16 cellular contexts compared by ENCODE assay signal in genomic region chr5:143593723-143594122, GRCh38.
A peak's percentile ranks its signal among the peaks of the same experiment; 100 is the strongest.
DNase-seq lines count a peak whose midpoint lies in the region; ATAC-seq, FAIRE-seq and TF ChIP-seq lines count a peak whose summit lies in the region.
"Had no signal": no experiment of that assay in that cellular context is flagged by ENCODE, and none has a peak within 500 bp of the region (broad histone marks: within the 10 kb centered on the region; RNA-seq: fewer than 3 reads in every experiment).

No MANE protein-coding gene starts in this region.

- TF ChIP-seq CTCF in DOHH2 (IDR thresholded peaks at IDR 0.05; ENCODE audit: low read depth, low read length, poor library complexity, severe bottlenecking) (no peak), GM12878 (IDR thresholded peaks at IDR 0.05 in 2 of 3, conservative IDR thresholded peaks at IDR 0.05 in 1 of 3; ENCODE audit: control insufficient read depth in 2 of 3, extremely low read depth in 1 of 3, insufficient read depth in 1 of 3, low read depth in 3 of 3, low read length in 3 of 3) (no peak)

- 18% methylated on average over 6 of the region's 6 CpGs for WGBS in GM12878 (ENCODE audit: insufficient coverage, insufficient replicate concordance, low lambda C conversion rate, missing lambda C conversion rate)

- RAD21 ChIA-PET in GM12878 (lab: Charles Lee; ENCODE audit: unreplicated experiment), result interaction anchor here (0.8 to 3.5 kb wide), 11 partner anchors 11 to 590 kb away, joined by 3 to 26 read pairs (median 3); no protein-coding TSS in a partner anchor

- no peaks in the 10 kb centered on the region for H4K20me1 ChIP-seq in DOHH2 (ENCODE audit: control insufficient read depth, insufficient read depth, low read depth, low read length)
- no peaks in the 10 kb centered on the region for H4K20me1 ChIP-seq in GM12878 (ENCODE audit: control insufficient read depth, insufficient read depth)

- intact Hi-C loops in GM12878 (cut with micrococcal nuclease; ENCODE audit: unreplicated experiment), result loop anchor here (10.0 kb wide), 1 partner anchor 189 kb away; the partner anchor contains the start of gene NR3C1

- H3K4me2 ChIP-seq in DOHH2 (ENCODE audit: low read length) (peak overlapping the region; percentile 85), GM12878 (ENCODE audit: control insufficient read depth, insufficient read depth) (peak overlapping the region; percentile 71)

- BruUV-seq in GM12878 (replicated peaks; lab: Mats Ljungman, UMichigan), result no TSS peak

- TF ChIP-seq POLR2A in GM12878 (IDR thresholded peaks at IDR 0.05; ENCODE audit: low read depth, low read length), result no peak

- CTCF ChIA-PET in GM12878 (lab: Yijun Ruan, JAX), result interaction anchor here (0.6 to 2.4 kb wide), 9 partner anchors 10 to 366 kb away, joined by 3 to 8 read pairs (median 4); no protein-coding TSS in a partner anchor

- POLR2A ChIA-PET in GM12878 (lab: Charles Lee), result interaction anchor here (1.1 to 2.8 kb wide), 6 partner anchors 8 to 161 kb away, joined by 3 to 11 read pairs (median 6); no protein-coding TSS in a partner anchor

- peaks cover 27% of the 10 kb centered on the region for H3F3A ChIP-seq in DOHH2 (ENCODE audit: control insufficient read depth, insufficient read depth)

- SMC1A ChIA-PET in GM12878 (lab: Charles Lee; ENCODE audit: uncharacterized antibody, unreplicated experiment), result interaction anchor here (0.9 to 4.4 kb wide), 17 partner anchors 11 to 232 kb away, joined by 3 to 31 read pairs (median 5); no protein-coding TSS in a partner anchor

- in situ Hi-C loops in GM12878 (cut with MboI), result loop anchor here (10.0 kb wide), 1 partner anchor 231 kb away; no protein-coding TSS in a partner anchor

- ATAC-seq in GM18907 (IDR thresholded peaks at IDR 0.05; ENCODE audit: unreplicated experiment) (peak; percentile 31), HG02678 (IDR thresholded peaks at IDR 0.05; ENCODE audit: unreplicated experiment) (peak; percentile 59), GM12878 (peak; percentile 50), GM19397 (IDR thresholded peaks at IDR 0.05; ENCODE audit: unreplicated experiment) (no peak)

- H3K9ac ChIP-seq in GM12878 (ENCODE audit: control insufficient read depth, insufficient read depth, low read length), result no peak overlapping the region; the same call in 1 of the 2 replicates

- DNase-seq in GM12878 (ENCODE audit: low read depth, low spot score), result no peak
- no peak for DNase-seq in activated CD8-positive, alpha-beta memory T cell treated with anti-CD3 and anti-CD28 coated beads, Interleukin-2, amount 50 U/mL, for 48 hours
- DNase-seq in RPMI8226, result no peak
- DNase-seq in NCI-H1417 (lab: John Stamatoyannopoulos, UW), result no peak
- DNase-seq: activated CD4-positive, alpha-beta T cell treated with anti-CD3 and anti-CD28 coated beads for 4 hours; activated naive CD4-positive, alpha-beta T cell treated with anti-CD3 and anti-CD28 coated beads, Interleukin-2, amount 10 ng/mL, durations not matched to agents 7 days and 5 days; BE2C; DMS 273 treated with DMSO at 0.1 percent for 48 hours; NCI-H2171 treated with DMSO at 0.1 percent for 48 hours; retina; substantia nigra had no signal

- H3K27ac ChIP-seq in DOHH2 (ENCODE audit: low read depth, low read length) (peak overlapping the region; percentile 96), GM12878 (ENCODE audit: control insufficient read depth, insufficient read depth) (peak overlapping the region; percentile 55)

- FAIRE-seq in GM12878 (lab: Jason Lieb, UNC), result no peak
- FAIRE-seq: colon had no signal

- no peaks in the 10 kb centered on the region for H3K9me2 ChIP-seq in DOHH2 (replicated peaks; ENCODE audit: control insufficient read depth, low read length)

- H3K27me3 ChIP-seq in DOHH2 (ENCODE audit: control insufficient read depth, low read length) (no peaks in the 10 kb centered on the region), GM12878 (replicated peaks in 1 of 2; ENCODE audit: control insufficient read depth in 2 of 2, insufficient read depth in 2 of 2, low read length in 1 of 2) (no peaks in the 10 kb centered on the region)
- H3K27me3 ChIP-seq: BE2C had no signal

- H3K36me3 ChIP-seq in DOHH2 (ENCODE audit: control insufficient read depth, low read length) (peaks cover 4% of the 10 kb centered on the region; the same call in 1 of the 2 replicates), GM12878 (ENCODE audit: control insufficient read depth in 2 of 2, insufficient read depth in 2 of 2, low read length in 1 of 2) (no peaks in the 10 kb centered on the region)
- H3K36me3 ChIP-seq: BE2C had no signal

- peak overlapping the region; percentile 79 for H2AFZ ChIP-seq in GM12878 (ENCODE audit: control insufficient read depth, low read depth, low read length)

- peaks cover 74% of the 10 kb centered on the region for H3K4me1 ChIP-seq in DOHH2 (ENCODE audit: control insufficient read depth, low read length)
- peaks cover 33% of the 10 kb centered on the region for H3K4me1 ChIP-seq in GM12878 (ENCODE audit: control insufficient read depth, insufficient read depth, low read length)
- H3K4me1 ChIP-seq: BE2C had no signal

- H3K79me2 ChIP-seq in DOHH2 (ENCODE audit: control insufficient read depth, low read length), result 0 out of 2 replicates have a peak, but pooled peaks cover 3% of the 10 kb centered on the region
- no peaks in the 10 kb centered on the region for H3K79me2 ChIP-seq in GM12878 (ENCODE audit: control insufficient read depth, insufficient read depth, low read length)

- H3K9me3 ChIP-seq in DOHH2 (ENCODE audit: control insufficient read depth, insufficient read depth, low read length) (peaks cover 8% of the 10 kb centered on the region), GM12878 (replicated peaks; ENCODE audit: control insufficient read depth, insufficient read depth, low read length) (no peaks in the 10 kb centered on the region; the same call in 1 of the 3 replicates)
- H3K9me3 ChIP-seq: BE2C had no signal

- TF ChIP-seq RAD21 in GM12878 (IDR thresholded peaks at IDR 0.05; ENCODE audit: insufficient read depth, low read depth, low read length), result no peak

- TF ChIP-seq EP300 in GM12878 (IDR thresholded peaks at IDR 0.05; ENCODE audit: borderline replicate concordance in 1 of 2, control insufficient read depth in 1 of 2, low read depth in 2 of 2, low read length in 2 of 2), result no peak

- peak overlapping the region; percentile 68 for H3K4me3 ChIP-seq in DOHH2 (ENCODE audit: low read length)
- no peak overlapping the region for H3K4me3 ChIP-seq in GM12878

TF ChIP-seq in GM12878, 131 proteins besides CTCF, POLR2A, EP300 and RAD21:
- TF ChIP-seq EED (IDR thresholded peaks at IDR 0.05; ENCODE audit: low read depth) (peak; percentile 29; the same call in 1 of the 2 replicates), IKZF2 (IDR thresholded peaks at IDR 0.05) (0 out of 4 replicates have a peak, but pooled peaks of 1 of the 2 experiments have one; percentile 26), SMC3 (IDR thresholded peaks at IDR 0.05; ENCODE audit: borderline replicate concordance, low read length) (0 out of 2 replicates have a peak, but pooled peaks have one; percentile 16), POU2F2 (IDR thresholded peaks at IDR 0.05; ENCODE audit: borderline replicate concordance, low read depth, low read length) (peak; percentile 55; the same call in 1 of the 3 replicates), NRF1 (conservative IDR thresholded peaks at IDR 0.05; ENCODE audit: low read depth, low read length) (no peak), NR2C2 (IDR thresholded peaks at IDR 0.05; ENCODE audit: borderline replicate concordance, control insufficient read depth, insufficient read length, low read depth) (no peak), NFIC (IDR thresholded peaks at IDR 0.05; ENCODE audit: low read depth, low read length) (0 out of 2 replicates have a peak, but pooled peaks have one; percentile 40)
